ENCODE assay signal across 9 cellular contexts in the genomic region with DNA sequence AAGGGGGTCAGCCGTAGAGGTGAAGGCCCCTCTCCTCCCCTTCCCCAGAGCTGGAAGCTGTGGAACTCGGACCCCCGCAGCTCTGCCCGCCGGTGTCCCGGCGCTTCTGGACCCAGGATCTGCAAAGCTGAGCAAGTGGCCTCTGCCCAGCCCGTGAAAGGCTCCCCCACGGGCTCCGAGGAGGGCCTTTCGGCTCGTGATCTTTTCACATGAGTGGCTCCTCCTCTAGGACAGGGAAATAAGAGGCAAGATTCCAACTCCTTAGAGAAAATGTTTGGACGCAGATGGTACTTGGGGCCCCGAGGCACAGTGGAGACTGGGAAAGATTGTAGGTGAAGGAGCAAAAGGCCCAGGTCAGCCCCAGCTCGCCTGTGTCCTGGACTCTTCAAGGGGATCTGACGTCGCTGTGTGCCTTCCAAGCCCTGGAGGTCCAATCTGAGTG. TPM values are rescaled to one million over a fixed set of nuclear protein-coding genes. Genes with fewer than 3 reads are reported as not detected.
DNase-seq lines count a peak whose midpoint lies in the region; ATAC-seq and TF ChIP-seq lines count a peak whose summit lies in the region.
"Had no signal": no experiment of that assay in that cellular context is flagged by ENCODE, and none has a peak within 500 bp of the region (broad histone marks: within the 10 kb centered on the region; RNA-seq: fewer than 3 reads in every experiment).

No MANE protein-coding gene starts in this region.

- H3K27ac Mint-ChIP-seq in T-helper 2 cell treated with Interferon-gamma antibody and Interleukin-4, amounts not matched to agents 5 μg/mL and 100 μg/mL, for 36 hours, result peak overlapping the region; percentile 28

- no peaks in the 10 kb centered on the region for H3K36me3 Mint-ChIP-seq in T-helper 2 cell treated with Interferon-gamma antibody and Interleukin-4, amounts not matched to agents 5 μg/mL and 100 μg/mL, for 36 hours (ENCODE audit: low read depth)

- ATAC-seq in lung (ENCODE audit: insufficient read depth, low FRiP score) (no peak), GM18907 (IDR thresholded peaks at IDR 0.05; ENCODE audit: unreplicated experiment) (no peak)
- ATAC-seq: A549 had no signal

- WGBS in lung, 2 donors, result 39 to 62% methylated on average over 17 of the region's 17 CpGs

- in situ Hi-C loops in KBM-7 (cut with MboI; ENCODE audit: low pct_unique_long_range_greater_than_20kb, low sequenced_read_pairs), result no loop called here

- H3K9me3 Mint-ChIP-seq in T-helper 2 cell treated with Interferon-gamma antibody and Interleukin-4, amounts not matched to agents 5 μg/mL and 100 μg/mL, for 36 hours, result no peaks in the 10 kb centered on the region

- H3K4me1 ChIP-seq in lung (ENCODE audit: control insufficient read depth in 2 of 2, insufficient read depth in 2 of 2, low read length in 2 of 2), result peaks cover 3 to 11% of the 10 kb centered on the region in 2 donors

- peak overlapping the region; percentile 2 for H3K4me3 ChIP-seq in lung
- H3K4me3 ChIP-seq: A549 had no signal

- peak overlapping the region; percentile 13 for H3K4me3 Mint-ChIP-seq in T-helper 2 cell treated with Interferon-gamma antibody and Interleukin-4, amounts not matched to agents 5 μg/mL and 100 μg/mL, for 36 hours

- H3K27ac ChIP-seq in lung (ENCODE audit: low read depth in 1 of 2, low read length in 1 of 2) (peak overlapping the region; percentile 46 to 62), temporal lobe (ENCODE audit: low read depth, low read length) (peak overlapping the region; percentile 14)
- H3K27ac ChIP-seq: A549 had no signal

- DNase-seq in T-helper 2 cell treated with Interferon-gamma antibody and Interleukin-4, amounts not matched to agents 5 μg/mL and 100 μg/mL, for 36 hours (ENCODE audit: low spot score), result no peak
- DNase-seq in T-helper 2 cell, result no peak
- peak; percentile 68 for DNase-seq in ecto neural progenitor cell (ENCODE audit: low spot score)
- no peak for DNase-seq in lung (ENCODE audit: low spot score)
- no peak for DNase-seq in KBM-7
- no peak for DNase-seq in NCI-H2029 (lab: John Stamatoyannopoulos, UW)

- no peak for TF ChIP-seq CTCF in lung (IDR thresholded peaks at IDR 0.05; ENCODE audit: control extremely low read depth, extremely low read depth)

- no peaks in the 10 kb centered on the region for H3K9me3 ChIP-seq in lung (ENCODE audit: control insufficient read depth in 2 of 2, insufficient read depth in 1 of 2, low read length in 1 of 2)
- H3K9me3 ChIP-seq: A549 had no signal

- no peaks in the 10 kb centered on the region for H3K4me1 Mint-ChIP-seq in T-helper 2 cell treated with Interferon-gamma antibody and Interleukin-4, amounts not matched to agents 5 μg/mL and 100 μg/mL, for 36 hours (ENCODE audit: low read depth)

- H3K27me3 Mint-ChIP-seq in T-helper 2 cell treated with Interferon-gamma antibody and Interleukin-4, amounts not matched to agents 5 μg/mL and 100 μg/mL, for 36 hours (ENCODE audit: low read depth), result peaks cover 5% of the 10 kb centered on the region

- H3K27me3 ChIP-seq in lung (ENCODE audit: control insufficient read depth, insufficient read depth), result no peaks in the 10 kb centered on the region

- H3K36me3 ChIP-seq in lung (ENCODE audit: control insufficient read depth in 2 of 2, insufficient read depth in 2 of 2, low read length in 2 of 2), result no peaks in the 10 kb centered on the region

RNA-seq across cellular contexts. Expression of a gene that starts 48.2 kb away (rescaled TPM):
- total RNA-seq in lung (100 to 1,000 TPM in 1 of 2 donors, 10 to 100 TPM in 1; 81.4 to 183 TPM), temporal lobe (103 TPM)
- polyA plus RNA-seq in lung, result 10 to 100 TPM; 14.5 to 29.0 TPM
